Comparison of ENCODE assay signal across 19 cellular contexts in the genomic region with DNA sequence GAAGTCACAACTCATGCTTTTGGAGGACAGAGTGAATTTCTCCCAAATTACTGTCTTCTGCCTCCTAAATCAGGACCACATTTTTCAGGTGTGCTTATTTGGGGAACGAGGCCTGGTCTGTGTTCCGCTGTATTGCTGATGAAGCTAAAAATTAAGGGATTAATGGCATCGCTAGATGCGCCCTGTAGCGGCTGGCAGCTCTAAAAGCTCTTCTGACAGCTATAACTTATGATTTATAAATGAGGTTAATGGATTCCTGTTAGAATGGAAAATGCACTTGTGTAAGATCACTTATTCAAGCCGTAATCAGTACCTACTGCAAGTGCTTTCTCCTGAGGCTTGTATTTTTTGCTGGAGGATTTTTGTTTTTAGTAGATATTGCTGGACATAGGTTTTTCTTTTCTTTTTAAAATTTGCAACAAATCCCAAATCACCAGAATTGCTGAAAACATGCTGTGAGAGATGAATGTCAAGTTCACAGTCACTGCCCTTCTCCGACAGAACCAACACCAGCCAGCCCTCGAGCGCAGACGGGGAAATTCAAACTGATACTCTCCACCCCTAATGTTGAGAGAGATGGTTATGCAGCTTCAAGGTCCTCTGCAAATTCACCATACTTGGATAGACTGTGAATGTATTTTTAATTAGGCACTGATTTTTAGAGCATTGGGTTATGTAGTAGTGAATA. TPM values are rescaled to one million over a fixed set of nuclear protein-coding genes. Genes with fewer than 3 reads are reported as not detected.
DNase-seq lines count a peak whose midpoint lies in the region; ATAC-seq and TF ChIP-seq lines count a peak whose summit lies in the region.
"Had no signal": no experiment of that assay in that cellular context is flagged by ENCODE, and none has a peak within 500 bp of the region (broad histone marks: within the 10 kb centered on the region; RNA-seq: fewer than 3 reads in every experiment).

No MANE protein-coding gene starts in this region.

- H3K9me3 Mint-ChIP-seq in mesothelial cell of epicardium, result no peaks in the 10 kb centered on the region
- H3K9me3 Mint-ChIP-seq in CD8-positive, alpha-beta T cell, result no peaks in the 10 kb centered on the region
- H3K9me3 Mint-ChIP-seq: CD4-positive, CD25-positive, alpha-beta regulatory T cell had no signal

- peaks cover 5% of the 10 kb centered on the region; the same call in 1 of the 2 replicates for H3K9me3 ChIP-seq in BLaER1
- no peaks in the 10 kb centered on the region for H3K9me3 ChIP-seq in CD8-positive, alpha-beta T cell (ENCODE audit: low read length)
- H3K9me3 ChIP-seq: ovary had no signal

- peaks cover 22% of the 10 kb centered on the region for H3K36me3 Mint-ChIP-seq in mesothelial cell of epicardium
- no peaks in the 10 kb centered on the region for H3K36me3 Mint-ChIP-seq in CD8-positive, alpha-beta T cell
- H3K36me3 Mint-ChIP-seq: CD4-positive, CD25-positive, alpha-beta regulatory T cell had no signal

- no peak for ATAC-seq in CD8-positive, alpha-beta T cell
- no peak for ATAC-seq in HG03039 (IDR thresholded peaks at IDR 0.05; ENCODE audit: unreplicated experiment)
- ATAC-seq: HCT116 had no signal

- H3K36me3 ChIP-seq in BLaER1, result peaks cover 64% of the 10 kb centered on the region
- H3K36me3 ChIP-seq in CD8-positive, alpha-beta T cell (ENCODE audit: insufficient read depth, low read length), result no peaks in the 10 kb centered on the region
- H3K36me3 ChIP-seq: ovary had no signal

- peaks cover 90% of the 10 kb centered on the region for H3K4me1 ChIP-seq in BLaER1
- peaks cover 11% of the 10 kb centered on the region for H3K4me1 ChIP-seq in CD8-positive, alpha-beta T cell (ENCODE audit: insufficient read depth, low read length)

- peak overlapping the region; percentile 36; the same call in 1 of the 2 replicates for H3K9ac ChIP-seq in BLaER1

- no peaks in the 10 kb centered on the region for H3K27me3 ChIP-seq in BLaER1
- H3K27me3 ChIP-seq in CD8-positive, alpha-beta T cell (ENCODE audit: insufficient read depth, low read length), result no peaks in the 10 kb centered on the region
- H3K27me3 ChIP-seq: hepatocyte, ovary had no signal

- H3K27me3 Mint-ChIP-seq in mesothelial cell of epicardium (ENCODE audit: low read depth), result no peaks in the 10 kb centered on the region
- peaks cover 29% of the 10 kb centered on the region for H3K27me3 Mint-ChIP-seq in CD8-positive, alpha-beta T cell (ENCODE audit: low read depth)

- H3K27ac ChIP-seq in BLaER1, result no peak overlapping the region
- no peak overlapping the region for H3K27ac ChIP-seq in CD8-positive, alpha-beta T cell (ENCODE audit: low read depth, low read length)
- H3K27ac ChIP-seq: hepatocyte, ovary, skin epidermis had no signal

- no peak overlapping the region for H3K4me3 ChIP-seq in BLaER1
- H3K4me3 ChIP-seq in CD8-positive, alpha-beta T cell (ENCODE audit: low read depth, low read length), result no peak overlapping the region
- H3K4me3 ChIP-seq: hepatocyte, ovary, skin epidermis had no signal

- peak overlapping the region; percentile 69 for H3K4me2 ChIP-seq in BLaER1
- H3K4me2 ChIP-seq: hepatocyte had no signal

- POLR2A ChIA-PET in CD8-positive, alpha-beta T cell (lab: Charles Lee), result no interaction called here

- intact Hi-C loops in CD8-positive, alpha-beta T cell (cut with DNase I, micrococcal nuclease), result no loop called here

- no peak overlapping the region for H3K4me3 Mint-ChIP-seq in mesothelial cell of epicardium
- H3K4me3 Mint-ChIP-seq in CD8-positive, alpha-beta T cell, result no peak overlapping the region
- H3K4me3 Mint-ChIP-seq: CD4-positive, CD25-positive, alpha-beta regulatory T cell had no signal

- peak overlapping the region; percentile 97 for H3K27ac Mint-ChIP-seq in mesothelial cell of epicardium
- no peak overlapping the region for H3K27ac Mint-ChIP-seq in CD8-positive, alpha-beta T cell
- H3K27ac Mint-ChIP-seq: CD4-positive, CD25-positive, alpha-beta regulatory T cell had no signal

- peaks cover 85% of the 10 kb centered on the region for H3K4me1 Mint-ChIP-seq in mesothelial cell of epicardium
- peaks cover 32% of the 10 kb centered on the region for H3K4me1 Mint-ChIP-seq in CD8-positive, alpha-beta T cell (ENCODE audit: low read depth)

- TF ChIP-seq CTCF in mesothelial cell of epicardium (IDR thresholded peaks at IDR 0.05; ENCODE audit: unreplicated experiment), result no peak
- no peak for TF ChIP-seq CTCF in CD8-positive, alpha-beta T cell (IDR thresholded peaks at IDR 0.05)

- CTCF ChIA-PET in CD8-positive, alpha-beta T cell (lab: Charles Lee), result interaction anchor here (1.2 to 3.2 kb wide), 2 partner anchors 35 to 397 kb away, joined by 3 to 14 read pairs; no protein-coding TSS in a partner anchor

- peak; percentile 13 to 75 (median 47) for DNase-seq in NCI-H1417 (lab: John Stamatoyannopoulos, UW)
- DNase-seq in NCI-H1417 treated with DMSO at 0.1 percent for 48 hours (lab: John Stamatoyannopoulos, UW), result no peak
- peak; percentile 34 for DNase-seq in SK-N-DZ (ENCODE audit: low spot score)
- DNase-seq in mesothelial cell of epicardium (ENCODE audit: low spot score in 2 of 2, unreplicated experiment in 2 of 2), result no peak
- no peak for DNase-seq in CD8-positive, alpha-beta T cell
- no peak for DNase-seq in NCI-H146 treated with DMSO at 0.1 percent for 48 hours (lab: John Stamatoyannopoulos, UW; ENCODE audit: unreplicated experiment)
- DNase-seq: 8988T; activated naive CD4-positive, alpha-beta T cell treated with anti-CD3 and anti-CD28 coated beads, Interleukin-2, amount 50 U/mL, for 16 hours; effector CD4-positive, alpha-beta T cell; NCI-H146; ovary; RPMI8226; substantia nigra had no signal

- peaks cover 100% of the 10 kb centered on the region for H4K20me1 ChIP-seq in BLaER1

RNA-seq across cellular contexts. Expression of a gene that starts 49.1 kb away (rescaled TPM):
- polyA plus RNA-seq in SK-N-DZ (2014; cell fraction: cytosol; rRNA removed), result 57.6 and 58.4 TPM in 2 replicates
- polyA plus RNA-seq in SK-N-DZ (2014; cell fraction: nucleus; rRNA removed), result 40.2 and 47.6 TPM in 2 replicates
- 736 to 747 TPM (median 737 TPM) in 3 replicates for total RNA-seq in mesothelial cell of epicardium
- total RNA-seq in CD8-positive, alpha-beta T cell, result under 1 TPM in 1 of 2 experiments, not detected in 1; 0.03 TPM
- polyA plus RNA-seq: CD4-positive, CD25-positive, alpha-beta regulatory T cell had no signal

Comparison
In these comparisons a context has a peak if more than half of its experiments do, and no peak if none do; other contexts are left out.
1. DNase-seq: peak in NCI-H1417 (3 of 3) and SK-N-DZ (single experiment); none in NCI-H1417 treated with DMSO at 0.1 percent for 48 hours (single experiment), mesothelial cell of epicardium (0 of 2), CD8-positive, alpha-beta T cell (0 of 7) and NCI-H146 treated with DMSO at 0.1 percent for 48 hours (single experiment).
2. RNA of a gene that starts 49.1 kb away (total RNA-seq): 736 to 747 TPM in mesothelial cell of epicardium; 0.03 TPM in CD8-positive, alpha-beta T cell; every median in the first group is over 100 times any median in the second.